In genomic region chr4:56737666-56738065, GRCh38 we compare ENCODE assay signal across 19 cellular contexts. TPM values are rescaled to one million over a fixed set of nuclear protein-coding genes. Genes with fewer than 3 reads are reported as not detected.
A peak's percentile ranks its signal among the peaks of the same experiment; 100 is the strongest.
DNase-seq lines count a peak whose midpoint lies in the region; FAIRE-seq and TF ChIP-seq lines count a peak whose summit lies in the region.
"Had no signal": no experiment of that assay in that cellular context is flagged by ENCODE, and none has a peak within 500 bp of the region (broad histone marks: within the 10 kb centered on the region; RNA-seq: fewer than 3 reads in every experiment).

No MANE protein-coding gene starts in this region.

- no peak overlapping the region for H3K9ac ChIP-seq in astrocyte (ENCODE audit: low read length)

- TF ChIP-seq CTCF in MCF 10A (IDR thresholded peaks at IDR 0.05; ENCODE audit: unreplicated experiment) (no peak), breast epithelium (IDR thresholded peaks at IDR 0.05) (no peak), astrocyte (IDR thresholded peaks at IDR 0.05; ENCODE audit: insufficient read depth, low read depth, low read length) (no peak), esophagus squamous epithelium (IDR thresholded peaks at IDR 0.05) (no peak), D721Med (IDR thresholded peaks at IDR 0.05; ENCODE audit: insufficient read depth, missing control alignments) (no peak), tibial artery (IDR thresholded peaks at IDR 0.05) (no peak), chondrocyte (IDR thresholded peaks at IDR 0.05) (no peak)

- H3K79me2 ChIP-seq in astrocyte (ENCODE audit: insufficient read depth, low read length), result no peaks in the 10 kb centered on the region

- BruUV-seq in MCF 10A (replicated peaks; lab: Mats Ljungman, UMichigan), result no TSS peak

- H3K27me3 ChIP-seq in breast epithelium (no peaks in the 10 kb centered on the region), astrocyte (ENCODE audit: insufficient read depth, low read length) (no peaks in the 10 kb centered on the region), esophagus squamous epithelium (no peaks in the 10 kb centered on the region), tibial artery (no peaks in the 10 kb centered on the region)
- H3K27me3 ChIP-seq: SJCRH30 had no signal

- H3K4me1 ChIP-seq in breast epithelium, result no peaks in the 10 kb centered on the region
- no peaks in the 10 kb centered on the region for H3K4me1 ChIP-seq in astrocyte (ENCODE audit: insufficient read depth, low read length)
- peaks cover 5 to 24% (median 12%) of the 10 kb centered on the region in 3 donors for H3K4me1 ChIP-seq in esophagus squamous epithelium
- no peaks in the 10 kb centered on the region for H3K4me1 ChIP-seq in tibial artery
- H3K4me1 ChIP-seq: SJCRH30 had no signal

- H3K4me1 Mint-ChIP-seq in MCF 10A (ENCODE audit: insufficient read depth, unreplicated experiment), result peaks cover 23% of the 10 kb centered on the region
- peaks cover 12% of the 10 kb centered on the region for H3K4me1 Mint-ChIP-seq in astrocyte (ENCODE audit: low read depth, unreplicated experiment)
- H3K4me1 Mint-ChIP-seq in chondrocyte (ENCODE audit: low read depth), result peaks cover 21% of the 10 kb centered on the region

- FAIRE-seq in astrocyte (lab: Jason Lieb, UNC) (no peak), D721Med (lab: Jason Lieb, UNC) (no peak)
- FAIRE-seq: A204.1, GM12892, GM18507, H1 had no signal

- no peak overlapping the region for H3K4me2 ChIP-seq in astrocyte (ENCODE audit: low read length)

- H4K20me1 ChIP-seq in astrocyte (ENCODE audit: insufficient read depth, low read length), result no peaks in the 10 kb centered on the region

- CTCF ChIA-PET in MCF 10A (lab: Yijun Ruan, JAX), result interaction anchor here (0.6 kb wide), 1 partner anchor 65 kb away, joined by 3 read pairs; no protein-coding TSS in a partner anchor

- POLR2A ChIA-PET in MCF 10A (lab: Yijun Ruan, JAX), result interaction anchor here (0.7 to 1.3 kb wide), 4 partner anchors 8 to 20 kb away, joined by 3 to 8 read pairs (median 5); no protein-coding TSS in a partner anchor

- DNase-seq in MCF 10A (ENCODE audit: unreplicated experiment) (peak; percentile 32), breast epithelium (ENCODE audit: low spot score in 2 of 2) (no peak), astrocyte (ENCODE audit: low read depth) (no peak), esophagus squamous epithelium (lab: John Stamatoyannopoulos, UW) (no peak), ureter (ENCODE audit: low spot score) (peak; percentile 55), D721Med (ENCODE audit: insufficient read length, low spot score) (no peak), tibial artery (no peak), chondrocyte (ENCODE audit: low spot score) (no peak)
- DNase-seq: Caco-2; CD4-positive, alpha-beta T cell; DMS53; NCI-H1092 treated with DMSO at 0.1 percent for 48 hours; NCI-H2227 treated with DMSO at 0.1 percent for 48 hours; RPMI8226; SJCRH30 had no signal

- intact Hi-C loops in MCF 10A (cut with micrococcal nuclease), result no loop called here
- intact Hi-C loops in breast epithelium (cut with DNase I; ENCODE audit: low total_unique reads), result no loop called here
- intact Hi-C loops in esophagus squamous epithelium (cut with DNase I), result no loop called here
- intact Hi-C loops in tibial artery (cut with DNase I; ENCODE audit: low total_unique reads), result no loop called here

- H3K27me3 Mint-ChIP-seq in MCF 10A (ENCODE audit: insufficient read depth, unreplicated experiment) (no peaks in the 10 kb centered on the region), astrocyte (ENCODE audit: low read depth, unreplicated experiment) (peaks cover 4% of the 10 kb centered on the region), chondrocyte (ENCODE audit: low read depth) (peaks cover 5% of the 10 kb centered on the region)
- H3K27me3 Mint-ChIP-seq: CD4-positive, alpha-beta T cell had no signal

- no peak overlapping the region for H2AFZ ChIP-seq in astrocyte (ENCODE audit: low read depth, low read length)

- H3K36me3 Mint-ChIP-seq in MCF 10A (ENCODE audit: insufficient read depth, unreplicated experiment) (no peaks in the 10 kb centered on the region), astrocyte (ENCODE audit: low read depth, unreplicated experiment) (no peaks in the 10 kb centered on the region), chondrocyte (ENCODE audit: low read depth) (no peaks in the 10 kb centered on the region)

- H3K4me3 Mint-ChIP-seq in MCF 10A (ENCODE audit: unreplicated experiment), result no peak overlapping the region
- H3K4me3 Mint-ChIP-seq in astrocyte (ENCODE audit: unreplicated experiment), result peak overlapping the region; percentile 34
- no peak overlapping the region for H3K4me3 Mint-ChIP-seq in chondrocyte (ENCODE audit: unreplicated experiment)
- H3K4me3 Mint-ChIP-seq: CD4-positive, alpha-beta T cell had no signal

- H3K27ac ChIP-seq in breast epithelium (no peak overlapping the region), astrocyte (ENCODE audit: low read depth, low read length) (no peak overlapping the region), esophagus squamous epithelium (peak overlapping the region in 3 of 4 donors; percentile 18 to 69 (median 50)), tibial artery (no peak overlapping the region)
- H3K27ac ChIP-seq: SJCRH30 had no signal

- no peaks in the 10 kb centered on the region for H3K9me3 ChIP-seq in breast epithelium
- H3K9me3 ChIP-seq in astrocyte (ENCODE audit: insufficient read depth, low read depth, low read length), result no peaks in the 10 kb centered on the region
- H3K9me3 ChIP-seq in esophagus squamous epithelium, result no peaks in the 10 kb centered on the region
- H3K9me3 ChIP-seq in tibial artery, result no peaks in the 10 kb centered on the region
- H3K9me3 ChIP-seq: Caco-2, SJCRH30 had no signal

- H3K36me3 ChIP-seq in breast epithelium, result no peaks in the 10 kb centered on the region
- H3K36me3 ChIP-seq in astrocyte (ENCODE audit: insufficient read depth, low read length), result no peaks in the 10 kb centered on the region
- no peaks in the 10 kb centered on the region for H3K36me3 ChIP-seq in esophagus squamous epithelium
- no peaks in the 10 kb centered on the region for H3K36me3 ChIP-seq in tibial artery
- H3K36me3 ChIP-seq: SJCRH30 had no signal

- WGBS in esophagus squamous epithelium, 2 donors, result 24 to 55% methylated on average over 3 to 4 of the region's 8 CpGs

- TF ChIP-seq POLR2A in breast epithelium (IDR thresholded peaks at IDR 0.05), result no peak
- TF ChIP-seq POLR2A in esophagus squamous epithelium (IDR thresholded peaks at IDR 0.05), result no peak

- peak overlapping the region; percentile 53 for H3K27ac Mint-ChIP-seq in MCF 10A (ENCODE audit: low read depth, unreplicated experiment)
- H3K27ac Mint-ChIP-seq in astrocyte (ENCODE audit: unreplicated experiment), result no peak overlapping the region
- H3K27ac Mint-ChIP-seq in chondrocyte (ENCODE audit: unreplicated experiment), result no peak overlapping the region
- H3K27ac Mint-ChIP-seq: CD4-positive, alpha-beta T cell had no signal

- H3K4me3 ChIP-seq in breast epithelium, result no peak overlapping the region
- no peak overlapping the region for H3K4me3 ChIP-seq in astrocyte (ENCODE audit: insufficient read depth, low read depth, low read length)
- H3K4me3 ChIP-seq in esophagus squamous epithelium, result no peak overlapping the region
- H3K4me3 ChIP-seq in tibial artery, result no peak overlapping the region
- H3K4me3 ChIP-seq: SJCRH30 had no signal

- peaks cover 17% of the 10 kb centered on the region for H3K9me3 Mint-ChIP-seq in MCF 10A (ENCODE audit: unreplicated experiment)
- peaks cover 8% of the 10 kb centered on the region for H3K9me3 Mint-ChIP-seq in astrocyte (ENCODE audit: unreplicated experiment)
- peaks cover 5% of the 10 kb centered on the region for H3K9me3 Mint-ChIP-seq in chondrocyte (ENCODE audit: low read depth)
- H3K9me3 Mint-ChIP-seq: CD4-positive, alpha-beta T cell had no signal

RNA-seq across cellular contexts. Expression of gene HOPX, which starts 56.6 kb away (rescaled TPM):
- total RNA-seq in MCF 10A (2022) (not detected in 2 replicates), breast epithelium (1 to 10 TPM; 3.8 to 9.8 (median 4.8) TPM), astrocyte (0.94 and 1.7 TPM in 2 replicates), esophagus squamous epithelium (100 to 1,000 TPM; 319 to 373 (median 338) TPM), ureter (24.1 TPM), chondrocyte (2.0 to 2.7 TPM in 2 of 3 replicates, not detected in the other)
- total RNA-seq: Caco-2, H1, SJCRH30 had no signal

Comparison
In these comparisons a context has a peak if more than half of its experiments do, and no peak if none do; other contexts are left out.
1. DNase-seq: peak in MCF 10A (single experiment) and ureter (single experiment); none in breast epithelium (0 of 2), astrocyte (single experiment), esophagus squamous epithelium (single experiment), D721Med (single experiment), tibial artery (0 of 2) and chondrocyte (single experiment).
2. H3K27ac ChIP-seq: peak in esophagus squamous epithelium (3 of 4); none in breast epithelium (0 of 2), astrocyte (single experiment) and tibial artery (0 of 2).
3. RNA of gene HOPX, which starts 56.6 kb away (total RNA-seq): 319 to 373 TPM in esophagus squamous epithelium; 24.1 TPM in ureter (single experiment), 3.8 to 9.8 TPM in breast epithelium, 2.0 to 2.7 TPM in chondrocyte, 0.94 to 1.7 TPM in astrocyte and not detected in MCF 10A; every median in the first group is over 10 times any median in the second.